Comparison of ENCODE assay signal across 9 cellular contexts in genomic region chr5:171957591-171958251, GRCh38. TPM values are rescaled to one million over a fixed set of nuclear protein-coding genes. Genes with fewer than 3 reads are reported as not detected.
DNase-seq lines count a peak whose midpoint lies in the region; ATAC-seq and TF ChIP-seq lines count a peak whose summit lies in the region.
"Had no signal": no experiment of that assay in that cellular context is flagged by ENCODE, and none has a peak within 500 bp of the region (broad histone marks: within the 10 kb centered on the region; RNA-seq: fewer than 3 reads in every experiment).

No MANE protein-coding gene starts in this region.

- intact Hi-C loops in adrenal gland (cut with DNase I): no loop called here
- intact Hi-C loops in PC-9 (cut with micrococcal nuclease; ENCODE audit: unreplicated experiment): no loop called here

- H3K4me1 ChIP-seq in adrenal gland (replicated peaks in 1 of 2) (peaks cover 46 to 69% of the 10 kb centered on the region in 2 donors), PC-9 (replicated peaks; ENCODE audit: insufficient read depth) (peaks cover 37% of the 10 kb centered on the region)

- POLR2A ChIA-PET in PC-9 (lab: Charles Lee; ENCODE audit: unreplicated experiment): no interaction called here

- TF ChIP-seq POLR2A in adrenal gland (IDR thresholded peaks at IDR 0.05): peak in 1 of 2 donors; percentile 48

- BruUV-seq in PC-9 (replicated peaks; lab: Mats Ljungman, UMichigan): no TSS peak

- H3K4me3 ChIP-seq in Jurkat, Clone E6-1 (ENCODE audit: low read length): peak overlapping the region; percentile 23
- H3K4me3 ChIP-seq in adrenal gland (no peak overlapping the region), PC-9 (no peak overlapping the region)

- H3K4me2 ChIP-seq in PC-9: no peak overlapping the region

- H3K27me3 ChIP-seq in adrenal gland (no peaks in the 10 kb centered on the region), PC-9 (ENCODE audit: insufficient read depth, low read depth) (no peaks in the 10 kb centered on the region)

- H4K20me1 ChIP-seq in PC-9 (ENCODE audit: insufficient read depth): peaks cover 45% of the 10 kb centered on the region

- peak; percentile 54 for ATAC-seq in GM19023 (IDR thresholded peaks at IDR 0.05; ENCODE audit: unreplicated experiment)
- no peak for ATAC-seq in GM21360 (IDR thresholded peaks at IDR 0.05; ENCODE audit: unreplicated experiment)

- CTCF ChIA-PET in PC-9 (lab: Charles Lee): no interaction called here

- DNase-seq in Jurkat, Clone E6-1 (ENCODE audit: low read depth, low spot score): peak; percentile 83
- DNase-seq in adrenal gland (peak; percentile 64 to 85 (median 80)), HUDEP-2 (lab: John Stamatoyannopoulos, UW; ENCODE audit: unreplicated experiment in 76 of 76) (no peak), NCI-H446 treated with DMSO at 0.1 percent for 48 hours (lab: John Stamatoyannopoulos, UW) (no peak), PC-9 (no peak)
- peak; percentile 54 to 68 for DNase-seq in stimulated activated CD4-positive, alpha-beta T cell treated with anti-CD3 and anti-CD28 coated beads, Interleukin-15, amount 100 ng/mL, for 48 hours (ENCODE audit: low read depth in 2 of 2)
- DNase-seq: GOT3 had no signal

- H3F3A ChIP-seq in PC-9 (ENCODE audit: insufficient read depth, low read depth): peaks cover 27% of the 10 kb centered on the region

- H3K36me3 ChIP-seq in adrenal gland (replicated peaks in 1 of 2) (no peaks in the 10 kb centered on the region), PC-9 (ENCODE audit: low read depth) (0 out of 2 replicates have a peak, but pooled peaks cover 8% of the 10 kb centered on the region)

- no peaks in the 10 kb centered on the region for H3K9me2 ChIP-seq in PC-9 (ENCODE audit: insufficient read depth)

- no peak overlapping the region for H2AFZ ChIP-seq in PC-9

- H3K27ac ChIP-seq in adrenal gland (peak overlapping the region in 4 of 5 donors; percentile 7 to 77 (median 57)), PC-9 (no peak overlapping the region)

- 48 to 52% (median 50%) methylated on average over 9 of the region's 9 CpGs for whole genome bisulfite sequencing in adrenal gland, 4 donors

- H3K79me2 ChIP-seq in PC-9 (ENCODE audit: low read depth): peaks cover 94% of the 10 kb centered on the region

- H3K9me3 ChIP-seq in adrenal gland (replicated peaks in 1 of 3) (no peaks in the 10 kb centered on the region), PC-9 (ENCODE audit: insufficient read depth, low read depth) (no peaks in the 10 kb centered on the region)

- no peak for TF ChIP-seq CTCF in adrenal gland (IDR thresholded peaks at IDR 0.05)
- TF ChIP-seq CTCF in PC-9 (conservative IDR thresholded peaks at IDR 0.05): no peak

RNA-seq across cellular contexts. Expression of gene FBXW11, which starts 48.7 kb away (rescaled TPM):
- 24.2 TPM for polyA plus RNA-seq in Jurkat, Clone E6-1 (2012; ENCODE audit: insufficient read depth, insufficient read length)
- total RNA-seq in adrenal gland (10 to 100 TPM; 41.7 to 89.0 (median 71.6) TPM), PC-9 (2021) (54.8 and 58.7 TPM in 2 replicates)
- polyA plus RNA-seq in adrenal gland: 10 to 100 TPM in 2 of 3 donors, 1 to 10 TPM in 1; 6.8 to 51.6 (median 11.1) TPM

Comparison
In these comparisons a context has a peak if more than half of its experiments do, and no peak if none do; other contexts are left out.
1. DNase-seq: peak in Jurkat, Clone E6-1 (single experiment), adrenal gland (7 of 7) and stimulated activated CD4-positive, alpha-beta T cell treated with anti-CD3 and anti-CD28 coated beads, Interleukin-15, amount 100 ng/mL, for 48 hours (2 of 2); none in HUDEP-2 (0 of 76), NCI-H446 treated with DMSO at 0.1 percent for 48 hours (single experiment) and PC-9 (0 of 2).